30 cellular contexts compared by ENCODE assay signal in the genomic region with DNA sequence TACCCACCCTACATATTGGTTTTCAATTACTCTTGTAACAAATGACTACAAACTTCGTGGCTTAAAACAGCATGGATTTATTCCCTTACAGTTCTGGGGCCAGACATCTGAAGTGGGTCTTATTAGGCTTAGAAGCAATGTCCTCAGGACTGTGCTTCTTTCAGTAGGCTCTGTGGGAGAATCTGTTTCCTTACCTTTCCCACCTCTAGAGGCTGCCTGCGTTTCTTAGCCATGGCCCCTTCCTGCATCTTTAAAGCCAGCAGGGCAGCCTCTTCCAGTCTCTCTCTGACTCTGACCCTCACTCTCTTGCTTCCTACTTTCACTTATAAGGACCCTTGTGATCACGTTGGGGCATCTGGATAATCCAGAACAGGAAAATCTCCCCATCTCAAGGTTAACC.
"Had no signal": no experiment of that assay in that cellular context is flagged by ENCODE, and none has a peak within 500 bp of the region (broad histone marks: within the 10 kb centered on the region; RNA-seq: fewer than 3 reads in every experiment).

No MANE protein-coding gene starts in this region.

- DNase-seq: activated CD4-positive, alpha-beta T cell treated with anti-CD3 and anti-CD28 coated beads for 1 hour; activated CD4-positive, alpha-beta T cell treated with anti-CD3 and anti-CD28 coated beads for 4 hours; activated CD4-positive, alpha-beta T cell treated with anti-CD3 and anti-CD28 coated beads, Interleukin-2, amount 10 ng/mL, durations not matched to agents 7 days and 5 days; activated CD4-positive, alpha-beta T cell treated with anti-CD3 and anti-CD28 coated beads, Interleukin-2, amount 50 U/mL, for 4 hours; activated CD8-positive, alpha-beta memory T cell treated with anti-CD3 and anti-CD28 coated beads for 24 hours; activated CD8-positive, alpha-beta T cell treated with anti-CD3 and anti-CD28 coated beads for 36 hours; activated effector memory CD4-positive, alpha-beta T cell treated with Interleukin-2 at 50 U/mL for 16 hours; activated gamma-delta T cell treated with Interleukin-2 at 50 U/mL for 16 hours; activated naive CD4-positive, alpha-beta T cell treated with anti-CD3 and anti-CD28 coated beads, Interleukin-2, amount 50 U/mL, for 16 hours; activated naive CD4-positive, alpha-beta T cell treated with Interleukin-2 at 50 U/mL for 16 hours; activated T-cell treated with anti-CD3 and anti-CD28 coated beads, Interleukin-2, amount 50 U/mL, for 4 hours; amniotic stem cell; anterior cingulate cortex; brain microvascular endothelial cell; caudate nucleus; cortex of kidney; dermis blood vessel endothelial cell; effector CD4-positive, alpha-beta T cell; foreskin fibroblast; gastrocnemius medialis; glutamatergic neuron; heart left ventricle; T-helper 2 cell had no signal

- H3K4me3 Mint-ChIP-seq: activated CD4-positive, alpha-beta T cell treated with anti-CD3 and anti-CD28 coated beads, Interleukin-2, amount 10 ng/mL, durations not matched to agents 7 days and 5 days; activated CD8-positive, alpha-beta T cell treated with anti-CD3 and anti-CD28 coated beads for 36 hours; activated naive CD8-positive, alpha-beta T cell; activated T-cell treated with anti-CD3 and anti-CD28 coated beads, Interleukin-2, amount 50 U/mL, for 4 hours; activated T-helper 17 cell treated with anti-CD3 and anti-CD28 coated beads, Interleukin-2, amount 50 U/mL, for 72 hours had no signal

- H3K27ac Mint-ChIP-seq: activated CD4-positive, alpha-beta T cell treated with anti-CD3 and anti-CD28 coated beads, Interleukin-2, amount 10 ng/mL, durations not matched to agents 7 days and 5 days; activated CD8-positive, alpha-beta T cell treated with anti-CD3 and anti-CD28 coated beads for 36 hours; activated naive CD8-positive, alpha-beta T cell; activated T-helper 17 cell treated with anti-CD3 and anti-CD28 coated beads, Interleukin-2, amount 50 U/mL, for 72 hours had no signal

- H3K36me3 Mint-ChIP-seq: activated naive CD8-positive, alpha-beta T cell had no signal

- FAIRE-seq: astrocyte, colon, endometrium, endothelial cell of umbilical vein had no signal

- H3K36me3 ChIP-seq: brain microvascular endothelial cell, gastrocnemius medialis, heart left ventricle had no signal

- H3K27me3 Mint-ChIP-seq: activated CD4-positive, alpha-beta T cell treated with anti-CD3 and anti-CD28 coated beads, Interleukin-2, amount 10 ng/mL, durations not matched to agents 7 days and 5 days had no signal

- H3K27ac ChIP-seq: brain microvascular endothelial cell, epithelial cell of prostate, gastrocnemius medialis, heart left ventricle had no signal

- H3K27me3 ChIP-seq: brain microvascular endothelial cell, gastrocnemius medialis, heart left ventricle had no signal

- H3K9me3 ChIP-seq: gastrocnemius medialis, heart left ventricle had no signal

- ATAC-seq: activated CD8-positive, alpha-beta T cell treated with anti-CD3 and anti-CD28 coated beads for 36 hours; activated T-cell treated with anti-CD3 and anti-CD28 coated beads, Interleukin-2, amount 50 U/mL, for 4 hours; activated T-helper 17 cell treated with anti-CD3 and anti-CD28 coated beads, Interleukin-2, amount 50 U/mL, for 72 hours; gastrocnemius medialis had no signal

- H3K9me3 Mint-ChIP-seq: activated CD4-positive, alpha-beta T cell treated with anti-CD3 and anti-CD28 coated beads, Interleukin-2, amount 10 ng/mL, durations not matched to agents 7 days and 5 days; activated CD8-positive, alpha-beta T cell treated with anti-CD3 and anti-CD28 coated beads for 36 hours; activated T-cell treated with anti-CD3 and anti-CD28 coated beads, Interleukin-2, amount 50 U/mL, for 4 hours; activated T-helper 17 cell treated with anti-CD3 and anti-CD28 coated beads, Interleukin-2, amount 50 U/mL, for 72 hours had no signal

- H3K4me3 ChIP-seq: gastrocnemius medialis, heart left ventricle had no signal

- H3K4me1 Mint-ChIP-seq: activated CD4-positive, alpha-beta T cell treated with anti-CD3 and anti-CD28 coated beads, Interleukin-2, amount 10 ng/mL, durations not matched to agents 7 days and 5 days; activated T-helper 17 cell treated with anti-CD3 and anti-CD28 coated beads, Interleukin-2, amount 50 U/mL, for 72 hours had no signal

- H3K4me1 ChIP-seq: gastrocnemius medialis had no signal
